20 cellular contexts compared by ENCODE assay signal in genomic region chr19:40735003-40735771, GRCh38. TPM values are rescaled to one million over a fixed set of nuclear protein-coding genes. Genes with fewer than 3 reads are reported as not detected.
DNase-seq lines count a peak whose midpoint lies in the region; ATAC-seq, FAIRE-seq and TF ChIP-seq lines count a peak whose summit lies in the region.
"Had no signal": no experiment of that assay in that cellular context is flagged by ENCODE, and none has a peak within 500 bp of the region (broad histone marks: within the 10 kb centered on the region; RNA-seq: fewer than 3 reads in every experiment).

No MANE protein-coding gene starts in this region.

- no peak overlapping the region for H3K4me3 Mint-ChIP-seq in IgD-negative memory B cell
- H3K4me3 Mint-ChIP-seq: CD4-positive, CD25-positive, alpha-beta regulatory T cell had no signal

- H3K4me3 ChIP-seq in A549 (no peak overlapping the region), esophagus (ENCODE audit: low read depth in 1 of 2, low read length in 2 of 2) (no peak overlapping the region), mucosa of rectum (ENCODE audit: low read length in 2 of 2) (no peak overlapping the region), foreskin fibroblast (ENCODE audit: low read depth in 1 of 2, low read length in 2 of 2) (no peak overlapping the region)
- H3K4me3 ChIP-seq: GM23248, SJCRH30 had no signal

- TF ChIP-seq CTCF in A549 (IDR thresholded peaks at IDR 0.05) (no peak), foreskin fibroblast (IDR thresholded peaks at IDR 0.05; ENCODE audit: low read depth, low read length) (no peak)

- H3K27me3 ChIP-seq in esophagus (ENCODE audit: control insufficient read depth in 1 of 2, insufficient read depth in 2 of 2, low read length in 2 of 2) (no peaks in the 10 kb centered on the region), mucosa of rectum (ENCODE audit: control insufficient read depth in 2 of 2, insufficient read depth in 2 of 2, low read length in 2 of 2) (no peaks in the 10 kb centered on the region)
- H3K27me3 ChIP-seq: SJCRH30 had no signal

- H3K36me3 ChIP-seq in esophagus (ENCODE audit: control insufficient read depth in 2 of 2, insufficient read depth in 2 of 2, low read length in 1 of 2) (peaks cover 24 to 53% of the 10 kb centered on the region in 2 donors), mucosa of rectum (ENCODE audit: control insufficient read depth in 2 of 2, insufficient read depth in 2 of 2, low read length in 2 of 2) (peaks cover 38 to 69% of the 10 kb centered on the region in 2 donors)

- H3K4me1 ChIP-seq in A549 (no peaks in the 10 kb centered on the region), esophagus (ENCODE audit: control insufficient read depth in 2 of 2, insufficient read depth in 2 of 2, low read length in 1 of 2) (peaks cover 10 to 16% of the 10 kb centered on the region in 2 donors), mucosa of rectum (ENCODE audit: control insufficient read depth in 2 of 2, insufficient read depth in 2 of 2, low read length in 2 of 2) (peaks cover 4 to 5% of the 10 kb centered on the region in 2 donors)
- H3K4me1 ChIP-seq: SJCRH30 had no signal

- no peaks in the 10 kb centered on the region for H3K27me3 Mint-ChIP-seq in IgD-negative memory B cell
- H3K27me3 Mint-ChIP-seq: CD4-positive, CD25-positive, alpha-beta regulatory T cell had no signal

- FAIRE-seq in A549 (lab: Jason Lieb, UNC) = no peak
- FAIRE-seq: G401.6, GM12891 had no signal

- no peaks in the 10 kb centered on the region for H3K9me3 Mint-ChIP-seq in IgD-negative memory B cell
- H3K9me3 Mint-ChIP-seq: CD4-positive, CD25-positive, alpha-beta regulatory T cell had no signal

- no peak overlapping the region for H3K4me2 ChIP-seq in A549

- H3K27ac Mint-ChIP-seq in IgD-negative memory B cell = peak overlapping the region in 2 of 3 donors; percentile 53 to 73

- H3K4me1 Mint-ChIP-seq in IgD-negative memory B cell = peaks cover 0 to 5% (median 4%) of the 10 kb centered on the region in 3 donors
- H3K4me1 Mint-ChIP-seq: CD4-positive, CD25-positive, alpha-beta regulatory T cell had no signal

- POLR2A ChIA-PET in A549 (lab: Yijun Ruan, JAX) = no interaction called here

- H3K9me3 ChIP-seq in A549 = no peaks in the 10 kb centered on the region
- H3K9me3 ChIP-seq in esophagus (ENCODE audit: control insufficient read depth in 2 of 2, insufficient read depth in 1 of 2, low read depth in 1 of 2, low read length in 1 of 2) = no peaks in the 10 kb centered on the region
- no peaks in the 10 kb centered on the region for H3K9me3 ChIP-seq in mucosa of rectum (ENCODE audit: control insufficient read depth in 2 of 2, low read length in 2 of 2)
- H3K9me3 ChIP-seq: SJCRH30 had no signal

- DNase-seq in A549 (ENCODE audit: low read depth in 1 of 2, low spot score in 1 of 2) = peak in 1 of 2 experiments; percentile 57
- no peak for DNase-seq in retina
- DNase-seq in foreskin fibroblast = no peak
- DNase-seq: ACHN; Calu3; CD4-positive, CD25-positive, alpha-beta regulatory T cell; GM23248; Karpas-422; NCI-H1417 treated with DMSO at 0.1 percent for 48 hours; NCI-H2029; NCI-H2171 treated with DMSO at 0.1 percent for 48 hours; NCI-H774; SJCRH30 had no signal

- TF ChIP-seq RAD21 in A549 (conservative IDR thresholded peaks at IDR 0.05 in 1 of 2, IDR thresholded peaks at IDR 0.05 in 1 of 2) = no peak

- peaks cover 10% of the 10 kb centered on the region for H3K36me3 Mint-ChIP-seq in IgD-negative memory B cell

- WGBS in A549 (ENCODE audit: missing lambda C conversion rate) = 84% methylated on average over 11 of the region's 11 CpGs
- WGBS in esophagus, 2 donors = 72 to 74% methylated on average over 11 of the region's 11 CpGs

- no peak for ATAC-seq in A549
- no peak for ATAC-seq in HG03045 (IDR thresholded peaks at IDR 0.05; ENCODE audit: unreplicated experiment)

- no peak for TF ChIP-seq EP300 in A549 (IDR thresholded peaks at IDR 0.05)

- CTCF ChIA-PET in A549 (lab: Yijun Ruan, JAX) = interaction anchor here (1.1 to 17.9 kb wide), 10 partner anchors 6 to 73 kb away, joined by 3 to 199 read pairs (median 6); partner anchors contain the start of genes ACTMAP and SNRPA

- peak overlapping the region in 1 of 2 donors; percentile 38 for H3K9ac ChIP-seq in mucosa of rectum (ENCODE audit: low read depth in 1 of 2, low read length in 2 of 2)
- H3K9ac ChIP-seq: GM23248 had no signal

- H3K27ac ChIP-seq in A549 (no peak overlapping the region), esophagus (ENCODE audit: low read depth in 2 of 2, low read length in 1 of 2) (peak overlapping the region; percentile 76 to 87), mucosa of rectum (ENCODE audit: low read depth in 2 of 2, low read length in 2 of 2) (peak overlapping the region; percentile 59 to 77)
- H3K27ac ChIP-seq: GM23248, HL-60, SJCRH30 had no signal

- no peak for TF ChIP-seq POLR2A in A549 (IDR thresholded peaks at IDR 0.05; ENCODE audit: low read length)

TF ChIP-seq in A549, 52 proteins besides CTCF, POLR2A, EP300 and RAD21:
- TF ChIP-seq MAX (IDR thresholded peaks at IDR 0.05) = no peak
- TF ChIP-seq ATOH8 (CRISPR knock-in tag; IDR thresholded peaks at IDR 0.05; ENCODE audit: low read depth) = no peak
- TF ChIP-seq ZFP36 (IDR thresholded peaks at IDR 0.05; ENCODE audit: borderline replicate concordance, partially characterized antibody) = peak; percentile 84
- TF ChIP-seq MYC (IDR thresholded peaks at IDR 0.05; ENCODE audit: borderline replicate concordance, low read length) = no peak
- TF ChIP-seq ELK1 (IDR thresholded peaks at IDR 0.05; ENCODE audit: low read depth, low read length) = no peak

RNA-seq across cellular contexts. Expression of gene ACTMAP, which starts 15.1 kb away (rescaled TPM):
- polyA plus RNA-seq in A549 (2011; rRNA removed) (7.8 and 11.7 TPM in 2 replicates), A549 (2017; fragmentation: RNase III; extraction: RNeasy Plus Mini Kit Qiagen cat#74134 plus additional on column Dnase treatment) (14.1 to 18.5 TPM (median 14.8 TPM) in 3 replicates), IgD-negative memory B cell (4.9 TPM), esophagus (1 to 10 TPM; 3.1 to 6.8 TPM)
- 13.0 and 16.7 TPM in 2 replicates for polyA plus RNA-seq in A549 (2012; cell fraction: cytosol; rRNA removed)
- 40.2 and 46.1 TPM in 2 replicates for polyA plus RNA-seq in A549 (2012; cell fraction: nucleus; rRNA removed)
- 13.9 and 15.5 TPM in 2 replicates for polyA minus RNA-seq in A549 (2011; rRNA and poly(A)+ RNA removed)

RNA-seq across cellular contexts. Expression of gene SNRPA, which starts 15.8 kb away (rescaled TPM):
- 235 and 236 TPM in 2 replicates for polyA plus RNA-seq in A549 (2011; rRNA removed)
- polyA plus RNA-seq in A549 (2012; cell fraction: cytosol; rRNA removed) = 265 and 288 TPM in 2 replicates
- 267 and 341 TPM in 2 replicates for polyA plus RNA-seq in A549 (2012; cell fraction: nucleus; rRNA removed)
- 141 to 155 TPM (median 143 TPM) in 3 replicates for polyA plus RNA-seq in A549 (2017; fragmentation: RNase III; extraction: RNeasy Plus Mini Kit Qiagen cat#74134 plus additional on column Dnase treatment)
- 390 and 504 TPM in 2 replicates for polyA minus RNA-seq in A549 (2011; rRNA and poly(A)+ RNA removed)
- polyA plus RNA-seq in IgD-negative memory B cell = 96.4 TPM
- 10 to 100 TPM; 48.9 to 58.1 TPM for polyA plus RNA-seq in esophagus

RNA-seq across cellular contexts. Expression of gene ITPKC, which starts 18.3 kb away (rescaled TPM):
- polyA plus RNA-seq in A549 (2011; rRNA removed) = 6.5 and 8.7 TPM in 2 replicates
- polyA plus RNA-seq in A549 (2012; cell fraction: cytosol; rRNA removed) = 6.6 and 7.7 TPM in 2 replicates
- polyA plus RNA-seq in A549 (2012; cell fraction: nucleus; rRNA removed) = 10.7 and 10.9 TPM in 2 replicates
- 7.9 to 8.6 TPM (median 8.1 TPM) in 3 replicates for polyA plus RNA-seq in A549 (2017; fragmentation: RNase III; extraction: RNeasy Plus Mini Kit Qiagen cat#74134 plus additional on column Dnase treatment)
- 13.8 and 14.2 TPM in 2 replicates for polyA minus RNA-seq in A549 (2011; rRNA and poly(A)+ RNA removed)
- 8.8 TPM for polyA plus RNA-seq in IgD-negative memory B cell
- polyA plus RNA-seq in esophagus = 100 to 1,000 TPM in 1 of 2 donors, 10 to 100 TPM in 1; 57.4 to 172 TPM

RNA-seq across cellular contexts. Expression of gene COQ8B, which starts 18.5 kb away (rescaled TPM):
- 43.9 and 47.2 TPM in 2 replicates for polyA plus RNA-seq in A549 (2011; rRNA removed)
- polyA plus RNA-seq in A549 (2012; cell fraction: cytosol; rRNA removed) = 55.5 and 70.2 TPM in 2 replicates
- 158 and 174 TPM in 2 replicates for polyA plus RNA-seq in A549 (2012; cell fraction: nucleus; rRNA removed)
- 55.3 to 64.9 TPM (median 63.6 TPM) in 3 replicates for polyA plus RNA-seq in A549 (2017; fragmentation: RNase III; extraction: RNeasy Plus Mini Kit Qiagen cat#74134 plus additional on column Dnase treatment)
- 55.3 TPM in 2 replicates for polyA minus RNA-seq in A549 (2011; rRNA and poly(A)+ RNA removed)
- 24.2 TPM for polyA plus RNA-seq in IgD-negative memory B cell
- polyA plus RNA-seq in esophagus = 10 to 100 TPM; 18.4 to 27.2 TPM

RNA-seq across cellular contexts. Expression of gene MIA, which starts 40.1 kb away (rescaled TPM):
- polyA plus RNA-seq in A549 (2011; rRNA removed) (not detected in 2 replicates), A549 (2017; fragmentation: RNase III; extraction: RNeasy Plus Mini Kit Qiagen cat#74134 plus additional on column Dnase treatment) (not detected in 3 replicates), IgD-negative memory B cell (not detected), esophagus (1 to 10 TPM in 1 of 2 donors, under 1 TPM in 1; 0.47 to 1.8 TPM)
- not detected in 2 replicates for polyA plus RNA-seq in A549 (2012; cell fraction: cytosol; rRNA removed)
- 0.48 and 2.0 TPM in 2 replicates for polyA plus RNA-seq in A549 (2012; cell fraction: nucleus; rRNA removed)
- polyA minus RNA-seq in A549 (2011; rRNA and poly(A)+ RNA removed) = 1.8 TPM in 1 of 2 replicates, not detected in the other
- polyA plus RNA-seq: CD4-positive, CD25-positive, alpha-beta regulatory T cell; GM23248 had no signal

Comparison
In these comparisons a context has a peak if more than half of its experiments do, and no peak if none do; other contexts are left out.
1. H3K27ac ChIP-seq: peak in esophagus (2 of 2) and mucosa of rectum (2 of 2); none in A549 (0 of 2).